ENCODE assay signal across 16 cellular contexts in the genomic region with DNA sequence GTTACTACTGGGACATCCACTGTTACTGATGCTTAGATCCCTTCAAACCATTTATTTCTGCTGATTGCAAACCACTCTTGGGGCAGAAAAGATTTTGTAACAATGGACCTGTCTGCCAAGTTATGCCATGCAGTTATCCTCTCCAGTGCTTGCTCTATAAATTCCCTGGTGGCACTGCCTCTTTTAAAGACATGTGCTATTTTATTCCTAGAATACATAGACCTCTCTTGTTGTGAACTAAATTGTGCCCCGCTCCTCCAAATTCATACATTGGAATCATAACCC.
A peak's percentile ranks its signal among the peaks of the same experiment; 100 is the strongest.
DNase-seq lines count a peak whose midpoint lies in the region; ATAC-seq and TF ChIP-seq lines count a peak whose summit lies in the region.
"Had no signal": no experiment of that assay in that cellular context is flagged by ENCODE, and none has a peak within 500 bp of the region (broad histone marks: within the 10 kb centered on the region; RNA-seq: fewer than 3 reads in every experiment).

No MANE protein-coding gene starts in this region.

- WGBS in SK-N-SH (ENCODE audit: low lambda C conversion rate) = 25% methylated on average over 1 of the region's 1 CpG

- TF ChIP-seq CTCF in SK-N-SH (IDR thresholded peaks at IDR 0.05) = no peak
- no peak for TF ChIP-seq CTCF in fibroblast of the aortic adventitia (IDR thresholded peaks at IDR 0.05; ENCODE audit: insufficient read depth, low read length)
- TF ChIP-seq CTCF in RWPE1 (conservative IDR thresholded peaks at IDR 0.05; ENCODE audit: low read depth) = no peak

- H3K4me3 ChIP-seq in ACC112 (ENCODE audit: low read depth, low read length) (peak overlapping the region; percentile 73; the same call in 1 of the 2 replicates), SK-N-SH (ENCODE audit: low read depth in 2 of 2, low read length in 1 of 2) (peak overlapping the region in 1 of 2 experiments; percentile 58; a peak in 3 of 4 replicates), fibroblast of the aortic adventitia (ENCODE audit: low read depth, low read length) (no peak overlapping the region)

- H3K79me2 ChIP-seq in ACC112 (ENCODE audit: control insufficient read depth, insufficient read depth, low read length, unreplicated experiment) (no peaks in the 10 kb centered on the region), SK-N-SH (ENCODE audit: insufficient read depth) (no peaks in the 10 kb centered on the region)

- CTCF ChIA-PET in SK-N-SH (lab: Yijun Ruan, JAX) = no interaction called here
- CTCF ChIA-PET in RWPE1 (lab: Yijun Ruan, JAX) = no interaction called here

- H3K27ac ChIP-seq in ACC112 (ENCODE audit: low read depth, low read length) (no peak overlapping the region), KOPT-K1 (ENCODE audit: low read depth, low read length, poor library complexity, severe bottlenecking) (peak overlapping the region; percentile 41), SK-N-SH (ENCODE audit: low read depth in 2 of 2, low read length in 1 of 2) (no peak overlapping the region), RWPE1 (no peak overlapping the region)
- H3K27ac ChIP-seq: esophagus muscularis mucosa had no signal

- no peaks in the 10 kb centered on the region for H3K36me3 ChIP-seq in ACC112 (ENCODE audit: insufficient read depth, low read length)
- H3K36me3 ChIP-seq in KOPT-K1 (ENCODE audit: insufficient read depth, low read length) = no peaks in the 10 kb centered on the region
- no peaks in the 10 kb centered on the region for H3K36me3 ChIP-seq in SK-N-SH (replicated peaks in 1 of 2; ENCODE audit: control insufficient read depth in 1 of 2, insufficient read depth in 2 of 2, low read length in 1 of 2)
- H3K36me3 ChIP-seq: esophagus muscularis mucosa had no signal

- H3K9ac ChIP-seq in SK-N-SH = no peak overlapping the region

- TF ChIP-seq EP300 in SK-N-SH (IDR thresholded peaks at IDR 0.05; ENCODE audit: borderline replicate concordance in 1 of 2, low read depth in 1 of 2, low read length in 1 of 2) = no peak

- no peaks in the 10 kb centered on the region for H3K9me2 ChIP-seq in SK-N-SH

- H3K9me3 ChIP-seq in KOPT-K1 (ENCODE audit: insufficient read depth, low read length, poor library complexity, severe bottlenecking) (no peaks in the 10 kb centered on the region), SK-N-SH (no peaks in the 10 kb centered on the region)
- H3K9me3 ChIP-seq: esophagus muscularis mucosa had no signal

- no peaks in the 10 kb centered on the region for H4K20me1 ChIP-seq in SK-N-SH (ENCODE audit: insufficient read depth)

- H2AFZ ChIP-seq in ACC112 (ENCODE audit: low read length, unreplicated experiment) = no peak overlapping the region
- H2AFZ ChIP-seq in SK-N-SH (ENCODE audit: low read depth) = peak overlapping the region; percentile 64

- H3K27me3 ChIP-seq in ACC112 (ENCODE audit: insufficient read depth, low read length) (no peaks in the 10 kb centered on the region), SK-N-SH (ENCODE audit: insufficient read depth) (no peaks in the 10 kb centered on the region)
- H3K27me3 ChIP-seq: esophagus muscularis mucosa had no signal

- no peak for ATAC-seq in HG03442 (IDR thresholded peaks at IDR 0.05; ENCODE audit: unreplicated experiment)
- ATAC-seq: activated CD4-positive, alpha-beta T cell treated with anti-CD3 and anti-CD28 coated beads for 36 hours; left ventricle myocardium superior had no signal

- no peaks in the 10 kb centered on the region for H3K4me1 ChIP-seq in ACC112 (ENCODE audit: control insufficient read depth, insufficient read depth, low read length, unreplicated experiment)
- no peaks in the 10 kb centered on the region for H3K4me1 ChIP-seq in SK-N-SH (ENCODE audit: control insufficient read depth in 1 of 2, insufficient read depth in 2 of 2, low read depth in 1 of 2, low read length in 1 of 2)
- H3K4me1 ChIP-seq: esophagus muscularis mucosa had no signal

- POLR2A ChIA-PET in SK-N-SH (lab: Yijun Ruan, JAX) (no interaction called here), RWPE1 (lab: Yijun Ruan, JAX; ENCODE audit: low non-redundant PET) (no interaction called here)

- H3K4me2 ChIP-seq in SK-N-SH = peak overlapping the region; percentile 64

- DNase-seq in SK-N-SH = no peak
- DNase-seq in fibroblast of the aortic adventitia (ENCODE audit: low read depth) = peak; percentile 1
- no peak for DNase-seq in GDM1 (lab: John Stamatoyannopoulos, UW)
- DNase-seq in RWPE1 (ENCODE audit: low spot score) = no peak
- DNase-seq: activated CD4-positive, alpha-beta T cell treated with anti-CD3 and anti-CD28 coated beads for 36 hours; effector CD4-positive, alpha-beta T cell; KG1; left ventricle myocardium superior; NCI-H1105 treated with DMSO at 0.1 percent for 48 hours; NCI-H2227 treated with DMSO at 0.1 percent for 48 hours; NK-92 treated with Interleukin-12 subunit alpha and Interleukin-12 subunit beta, amount 100 ng/mL, for 24 hours; retina had no signal

- no peaks in the 10 kb centered on the region for H3F3A ChIP-seq in SK-N-SH (replicated peaks; ENCODE audit: insufficient read depth)

- TF ChIP-seq RAD21 in SK-N-SH (IDR thresholded peaks at IDR 0.05; ENCODE audit: low read length) = no peak

TF ChIP-seq in SK-N-SH, 30 proteins besides CTCF, POLR2A, EP300 and RAD21 (continues in another document):
- TF ChIP-seq, protein P1, sequence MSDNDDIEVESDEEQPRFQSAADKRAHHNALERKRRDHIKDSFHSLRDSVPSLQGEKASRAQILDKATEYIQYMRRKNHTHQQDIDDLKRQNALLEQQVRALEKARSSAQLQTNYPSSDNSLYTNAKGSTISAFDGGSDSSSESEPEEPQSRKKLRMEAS (IDR thresholded peaks at IDR 0.05; ENCODE audit: low read depth) = no peak
- TF ChIP-seq CHD2 (IDR thresholded peaks at IDR 0.05; ENCODE audit: low read length, partially characterized antibody) = no peak
- TF ChIP-seq SMC3 (IDR thresholded peaks at IDR 0.05; ENCODE audit: low read depth, low read length) = no peak
- no peak for TF ChIP-seq NRF1 (IDR thresholded peaks at IDR 0.05; ENCODE audit: low read depth, low read length)
- TF ChIP-seq, protein P2, sequence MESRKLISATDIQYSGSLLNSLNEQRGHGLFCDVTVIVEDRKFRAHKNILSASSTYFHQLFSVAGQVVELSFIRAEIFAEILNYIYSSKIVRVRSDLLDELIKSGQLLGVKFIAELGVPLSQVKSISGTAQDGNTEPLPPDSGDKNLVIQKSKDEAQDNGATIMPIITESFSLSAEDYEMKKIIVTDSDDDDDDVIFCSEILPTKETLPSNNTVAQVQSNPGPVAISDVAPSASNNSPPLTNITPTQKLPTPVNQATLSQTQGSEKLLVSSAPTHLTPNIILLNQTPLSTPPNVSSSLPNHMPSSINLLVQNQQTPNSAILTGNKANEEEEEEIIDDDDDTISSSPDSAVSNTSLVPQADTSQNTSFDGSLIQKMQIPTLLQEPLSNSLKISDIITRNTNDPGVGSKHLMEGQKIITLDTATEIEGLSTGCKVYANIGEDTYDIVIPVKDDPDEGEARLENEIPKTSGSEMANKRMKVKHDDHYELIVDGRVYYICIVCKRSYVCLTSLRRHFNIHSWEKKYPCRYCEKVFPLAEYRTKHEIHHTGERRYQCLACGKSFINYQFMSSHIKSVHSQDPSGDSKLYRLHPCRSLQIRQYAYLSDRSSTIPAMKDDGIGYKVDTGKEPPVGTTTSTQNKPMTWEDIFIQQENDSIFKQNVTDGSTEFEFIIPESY (IDR thresholded peaks at IDR 0.05; ENCODE audit: borderline replicate concordance, low read depth) = no peak
- no peak for TF ChIP-seq GABPA (IDR thresholded peaks at IDR 0.05; ENCODE audit: low read depth)
- TF ChIP-seq, protein P3, sequence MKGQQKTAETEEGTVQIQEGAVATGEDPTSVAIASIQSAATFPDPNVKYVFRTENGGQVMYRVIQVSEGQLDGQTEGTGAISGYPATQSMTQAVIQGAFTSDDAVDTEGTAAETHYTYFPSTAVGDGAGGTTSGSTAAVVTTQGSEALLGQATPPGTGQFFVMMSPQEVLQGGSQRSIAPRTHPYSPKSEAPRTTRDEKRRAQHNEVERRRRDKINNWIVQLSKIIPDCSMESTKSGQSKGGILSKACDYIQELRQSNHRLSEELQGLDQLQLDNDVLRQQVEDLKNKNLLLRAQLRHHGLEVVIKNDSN (IDR thresholded peaks at IDR 0.05; ENCODE audit: borderline replicate concordance, low read depth) = no peak
- TF ChIP-seq, protein P4, sequence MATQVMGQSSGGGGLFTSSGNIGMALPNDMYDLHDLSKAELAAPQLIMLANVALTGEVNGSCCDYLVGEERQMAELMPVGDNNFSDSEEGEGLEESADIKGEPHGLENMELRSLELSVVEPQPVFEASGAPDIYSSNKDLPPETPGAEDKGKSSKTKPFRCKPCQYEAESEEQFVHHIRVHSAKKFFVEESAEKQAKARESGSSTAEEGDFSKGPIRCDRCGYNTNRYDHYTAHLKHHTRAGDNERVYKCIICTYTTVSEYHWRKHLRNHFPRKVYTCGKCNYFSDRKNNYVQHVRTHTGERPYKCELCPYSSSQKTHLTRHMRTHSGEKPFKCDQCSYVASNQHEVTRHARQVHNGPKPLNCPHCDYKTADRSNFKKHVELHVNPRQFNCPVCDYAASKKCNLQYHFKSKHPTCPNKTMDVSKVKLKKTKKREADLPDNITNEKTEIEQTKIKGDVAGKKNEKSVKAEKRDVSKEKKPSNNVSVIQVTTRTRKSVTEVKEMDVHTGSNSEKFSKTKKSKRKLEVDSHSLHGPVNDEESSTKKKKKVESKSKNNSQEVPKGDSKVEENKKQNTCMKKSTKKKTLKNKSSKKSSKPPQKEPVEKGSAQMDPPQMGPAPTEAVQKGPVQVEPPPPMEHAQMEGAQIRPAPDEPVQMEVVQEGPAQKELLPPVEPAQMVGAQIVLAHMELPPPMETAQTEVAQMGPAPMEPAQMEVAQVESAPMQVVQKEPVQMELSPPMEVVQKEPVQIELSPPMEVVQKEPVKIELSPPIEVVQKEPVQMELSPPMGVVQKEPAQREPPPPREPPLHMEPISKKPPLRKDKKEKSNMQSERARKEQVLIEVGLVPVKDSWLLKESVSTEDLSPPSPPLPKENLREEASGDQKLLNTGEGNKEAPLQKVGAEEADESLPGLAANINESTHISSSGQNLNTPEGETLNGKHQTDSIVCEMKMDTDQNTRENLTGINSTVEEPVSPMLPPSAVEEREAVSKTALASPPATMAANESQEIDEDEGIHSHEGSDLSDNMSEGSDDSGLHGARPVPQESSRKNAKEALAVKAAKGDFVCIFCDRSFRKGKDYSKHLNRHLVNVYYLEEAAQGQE (IDR thresholded peaks at IDR 0.05; ENCODE audit: low read depth, low read length) = no peak
- TF ChIP-seq RXRA (IDR thresholded peaks at IDR 0.05; ENCODE audit: borderline replicate concordance, low read depth) = no peak
- TF ChIP-seq FOXJ3 (CRISPR knock-in tag; IDR thresholded peaks at IDR 0.05) = no peak
